ENCODE assay signal across 20 cellular contexts in genomic region chr4:78320353-78320935, GRCh38.
DNase-seq lines count a peak whose midpoint lies in the region; ATAC-seq and TF ChIP-seq lines count a peak whose summit lies in the region.
"Had no signal": no experiment of that assay in that cellular context is flagged by ENCODE, and none has a peak within 500 bp of the region (broad histone marks: within the 10 kb centered on the region; RNA-seq: fewer than 3 reads in every experiment).

No MANE protein-coding gene starts in this region.

- no peak overlapping the region for H3K27ac ChIP-seq in SJCRH30
- H3K27ac ChIP-seq in vagina = no peak overlapping the region
- H3K27ac ChIP-seq: GM23248, KMS-11, prostate gland, SJSA1, thyroid gland had no signal

- no peak for TF ChIP-seq CTCF in Loucy (conservative IDR thresholded peaks at IDR 0.05; ENCODE audit: low read length)
- no peak for TF ChIP-seq CTCF in choroid plexus epithelial cell (conservative IDR thresholded peaks at IDR 0.05; ENCODE audit: low read depth, low read length)
- no peak for TF ChIP-seq CTCF in vagina (IDR thresholded peaks at IDR 0.05)

- no peak for TF ChIP-seq POLR2A in vagina (IDR thresholded peaks at IDR 0.05)

- no peaks in the 10 kb centered on the region for H3F3A ChIP-seq in Loucy (ENCODE audit: low read depth)

- H2AFZ ChIP-seq in Loucy (ENCODE audit: low read length) = no peak overlapping the region
- H2AFZ ChIP-seq: GM23248 had no signal

- peaks cover 17% of the 10 kb centered on the region for H3K4me1 ChIP-seq in Loucy (ENCODE audit: insufficient read depth, low read length, poor library complexity, severe bottlenecking)
- peaks cover 6% of the 10 kb centered on the region; the same call in 1 of the 2 replicates for H3K4me1 ChIP-seq in SJCRH30
- H3K4me1 ChIP-seq in vagina = no peaks in the 10 kb centered on the region
- H3K4me1 ChIP-seq: prostate gland, thyroid gland had no signal

- no peaks in the 10 kb centered on the region for H3K27me3 ChIP-seq in Loucy (ENCODE audit: insufficient read depth, low read length, poor library complexity, severe bottlenecking)
- no peaks in the 10 kb centered on the region for H3K27me3 ChIP-seq in SJCRH30
- H3K27me3 ChIP-seq in vagina = no peaks in the 10 kb centered on the region
- H3K27me3 ChIP-seq: SJSA1, thyroid gland had no signal

- peak overlapping the region; percentile 18 for H3K4me2 ChIP-seq in Loucy (ENCODE audit: low read depth, low read length, poor library complexity, severe bottlenecking)
- H3K4me2 ChIP-seq: KMS-11 had no signal

- no peaks in the 10 kb centered on the region for H3K9me2 ChIP-seq in Loucy (replicated peaks; ENCODE audit: low read depth, low read length)

- ATAC-seq in HG02852 (IDR thresholded peaks at IDR 0.05; ENCODE audit: unreplicated experiment) (no peak), HG02840 (IDR thresholded peaks at IDR 0.05; ENCODE audit: low FRiP score, unreplicated experiment) (no peak)
- ATAC-seq: activated naive CD8-positive, alpha-beta T cell treated with anti-CD3 and anti-CD28 coated beads, Interleukin-2, amount 50 U/mL, for 24 hours; activated T-cell treated with anti-CD3 and anti-CD28 coated beads, Interleukin-2, amount 50 U/mL, for 4 hours had no signal

- intact Hi-C loops in vagina (cut with DNase I) = no loop called here

- no peaks in the 10 kb centered on the region for H4K20me1 ChIP-seq in Loucy (ENCODE audit: insufficient read depth, low read length, poor library complexity, severe bottlenecking)

- no peaks in the 10 kb centered on the region for H3K79me2 ChIP-seq in Loucy (ENCODE audit: insufficient read depth, low read length)

- H3K36me3 ChIP-seq in Loucy (ENCODE audit: insufficient read depth, low read length) (no peaks in the 10 kb centered on the region), SJCRH30 (peaks cover 21% of the 10 kb centered on the region; the same call in 1 of the 2 replicates), vagina (no peaks in the 10 kb centered on the region)
- H3K36me3 ChIP-seq: prostate gland, SJSA1, thyroid gland had no signal

- no peak overlapping the region for H3K4me3 ChIP-seq in Loucy (ENCODE audit: low read length, poor library complexity, severe bottlenecking)
- no peak overlapping the region for H3K4me3 ChIP-seq in SJCRH30
- no peak overlapping the region for H3K4me3 ChIP-seq in choroid plexus epithelial cell (ENCODE audit: low read depth, low read length)
- no peak overlapping the region for H3K4me3 ChIP-seq in vagina
- H3K4me3 ChIP-seq: GM23248, prostate gland, SJSA1, thyroid gland had no signal

- no peak overlapping the region for H3K9ac ChIP-seq in Loucy (ENCODE audit: low read depth, low read length, poor library complexity, severe bottlenecking)
- H3K9ac ChIP-seq: GM23248, KMS-11 had no signal

- H3K9me3 ChIP-seq in Loucy (ENCODE audit: insufficient read depth, low read depth, low read length) (no peaks in the 10 kb centered on the region), SJCRH30 (replicated peaks) (no peaks in the 10 kb centered on the region), vagina (no peaks in the 10 kb centered on the region)
- H3K9me3 ChIP-seq: prostate gland, SJSA1, thyroid gland had no signal

- peak; percentile 53 for DNase-seq in EH (ENCODE audit: low read depth)
- DNase-seq in SJCRH30 = peak; percentile 12 to 27
- DNase-seq in choroid plexus epithelial cell (ENCODE audit: low read depth) = peak; percentile 46
- no peak for DNase-seq in vagina (ENCODE audit: extremely low spot score in 2 of 2)
- DNase-seq in stimulated activated naive CD4-positive, alpha-beta T cell (lab: John Stamatoyannopoulos, UW) = no peak
- DNase-seq: activated naive CD8-positive, alpha-beta T cell treated with anti-CD3 and anti-CD28 coated beads, Interleukin-2, amount 50 U/mL, for 24 hours; activated T-cell treated with anti-CD3 and anti-CD28 coated beads, Interleukin-2, amount 50 U/mL, for 4 hours; Calu3; endodermal cell; GM23248; kidney; NCI-H345; nephron progenitor cell; thyroid gland had no signal

Comparison
In these comparisons a context has a peak if more than half of its experiments do, and no peak if none do; other contexts are left out.
1. DNase-seq: peak in EH (single experiment), SJCRH30 (2 of 2) and choroid plexus epithelial cell (single experiment); none in vagina (0 of 2) and stimulated activated naive CD4-positive, alpha-beta T cell (0 of 6).